Comparison of ENCODE assay signal across 9 cellular contexts in genomic region chr14:36661506-36662257, GRCh38. TPM values are rescaled to one million over a fixed set of nuclear protein-coding genes. Genes with fewer than 3 reads are reported as not detected.
DNase-seq lines count a peak whose midpoint lies in the region; ATAC-seq and TF ChIP-seq lines count a peak whose summit lies in the region.
"Had no signal": no experiment of that assay in that cellular context is flagged by ENCODE, and none has a peak within 500 bp of the region (broad histone marks: within the 10 kb centered on the region; RNA-seq: fewer than 3 reads in every experiment).

Gene PAX9 (plus strand): TSS chr14:36661860. CDS start chr14:36662090, 230 bp downstream.

- peak; percentile 76 for ATAC-seq in HG02840 (IDR thresholded peaks at IDR 0.05; ENCODE audit: low FRiP score, unreplicated experiment)
- no peak for ATAC-seq in HG03139 (IDR thresholded peaks at IDR 0.05; ENCODE audit: unreplicated experiment)

- H3K27me3 Mint-ChIP-seq in neural crest cell (ENCODE audit: low read depth): peaks cover 99% of the 10 kb centered on the region

- H3K4me3 Mint-ChIP-seq in neural crest cell: peak within 1 kb of the TSS; percentile 87

- peak within 1 kb of the TSS; percentile 35 for H3K4me3 ChIP-seq in WI38 (ENCODE audit: low read depth, low read length)

- H3K4me1 Mint-ChIP-seq in neural crest cell: peaks cover 33% of the 10 kb centered on the region

- H3K9me3 Mint-ChIP-seq in neural crest cell: no peaks in the 10 kb centered on the region

- TF ChIP-seq CTCF in WI38 (IDR thresholded peaks at IDR 0.05; ENCODE audit: low read depth, low read length): no peak
- TF ChIP-seq CTCF in neural crest cell (conservative IDR thresholded peaks at IDR 0.05): no peak

- H3K36me3 Mint-ChIP-seq in neural crest cell (ENCODE audit: low read depth): no peaks in the 10 kb centered on the region

- no peak within 1 kb of the TSS for H3K27ac Mint-ChIP-seq in neural crest cell (ENCODE audit: unreplicated experiment)

- DNase-seq in activated effector memory CD4-positive, alpha-beta T cell treated with anti-CD3 and anti-CD28 coated beads, Interleukin-2, amount 50 U/mL, for 16 hours: peak; percentile 70
- no peak for DNase-seq in activated effector memory CD4-positive, alpha-beta T cell treated with Interleukin-2 at 50 U/mL for 16 hours
- DNase-seq in NCI-H2029 treated with DMSO at 0.1 percent for 48 hours (lab: John Stamatoyannopoulos, UW) (peak; percentile 91), fibroblast of peridontal ligament (ENCODE audit: extremely low read depth) (peak; percentile 96), neural crest cell (ENCODE audit: low read depth, low spot score) (peak; percentile 72)

RNA-seq across cellular contexts. Expression of gene PAX9, which starts in this region (rescaled TPM):
- not detected in 2 replicates for total RNA-seq in neural crest cell
- total RNA-seq: mononuclear cell had no signal

Comparison
In these comparisons a context has a peak if more than half of its experiments do, and no peak if none do; other contexts are left out.
1. Peak in DNase-seq in neural crest cell; RNA of the gene not detected or under 1 TPM.